8 cellular contexts compared by ENCODE assay signal in genomic region chr1:25198731-25199231, GRCh38. TPM values are rescaled to one million over a fixed set of nuclear protein-coding genes. Genes with fewer than 3 reads are reported as not detected.
DNase-seq lines count a peak whose midpoint lies in the region; ATAC-seq and TF ChIP-seq lines count a peak whose summit lies in the region.

No MANE protein-coding gene starts in this region.

- POLR2A ChIA-PET in OCI-LY7 (lab: Charles Lee), result no interaction called here

- no peaks in the 10 kb centered on the region for H3K4me1 ChIP-seq in OCI-LY7 (ENCODE audit: insufficient read depth, low read length, poor library complexity, severe bottlenecking)

- H3K27ac ChIP-seq in OCI-LY7 (ENCODE audit: low read depth, low read length, poor library complexity, severe bottlenecking), result no peak overlapping the region

- CTCF ChIA-PET in OCI-LY7 (lab: Charles Lee; ENCODE audit: unreplicated experiment), result no interaction called here

- intact Hi-C loops in OCI-LY7 (cut with micrococcal nuclease; ENCODE audit: unreplicated experiment), result no loop called here
- intact Hi-C loops in sciatic nerve (cut with DNase I), result no loop called here

- H3K9me3 ChIP-seq in OCI-LY7 (ENCODE audit: low read length), result no peaks in the 10 kb centered on the region

- no peak overlapping the region for H2AFZ ChIP-seq in OCI-LY7 (ENCODE audit: low read length)

- no peak overlapping the region for H3K4me2 ChIP-seq in OCI-LY7 (ENCODE audit: low read length)

- no peaks in the 10 kb centered on the region for H3K9me2 ChIP-seq in OCI-LY7 (ENCODE audit: insufficient read depth, low read length)

- H4K20me1 ChIP-seq in OCI-LY7 (ENCODE audit: insufficient read depth, low read length), result no peaks in the 10 kb centered on the region

- no peaks in the 10 kb centered on the region for H3K79me2 ChIP-seq in OCI-LY7 (ENCODE audit: insufficient read depth, low read depth, low read length)

- TF ChIP-seq CTCF in GM12865 (IDR thresholded peaks at IDR 0.05; ENCODE audit: insufficient read depth, low read depth, low read length, missing control alignments), result peak; percentile 30
- TF ChIP-seq CTCF in OCI-LY7 (conservative IDR thresholded peaks at IDR 0.05; ENCODE audit: low read length), result 0 out of 2 replicates have a peak, but pooled peaks have one; percentile 18

- H3K4me3 ChIP-seq in GM12865 (ENCODE audit: low read depth, low read length) (no peak overlapping the region), OCI-LY7 (ENCODE audit: low read depth, low read length, poor library complexity, severe bottlenecking) (no peak overlapping the region)

- ATAC-seq in sciatic nerve (peak; percentile 38), HG02840 (IDR thresholded peaks at IDR 0.05; ENCODE audit: low FRiP score, unreplicated experiment) (no peak), HG02623 (IDR thresholded peaks at IDR 0.05; ENCODE audit: unreplicated experiment) (no peak), GM21528 (IDR thresholded peaks at IDR 0.05; ENCODE audit: low FRiP score, unreplicated experiment) (no peak)

- BruUV-seq in OCI-LY7 (replicated peaks; lab: Mats Ljungman, UMichigan), result no TSS peak

- DNase-seq in GM12865 (ENCODE audit: low read depth) (peak; percentile 31), OCI-LY7 (ENCODE audit: low spot score) (no peak), foreskin melanocyte (peak; percentile 39), sciatic nerve (ENCODE audit: low spot score) (no peak)
- no peak for DNase-seq in activated CD4-positive, CD25-positive, alpha-beta regulatory T cell treated with anti-CD3 and anti-CD28 coated beads, Interleukin-2, amount 50 U/mL, for 72 hours

- no peaks in the 10 kb centered on the region for H3K36me3 ChIP-seq in OCI-LY7 (ENCODE audit: insufficient read depth, low read length)

RNA-seq across cellular contexts. Expression of gene SYF2, which starts 33.5 kb away (rescaled TPM):
- 29.9 and 32.9 TPM in 2 replicates for total RNA-seq in OCI-LY7 (2014; rRNA removed; shearing (Covaris generic))
- total RNA-seq in OCI-LY7 (2022), result 36.5 and 40.3 TPM in 2 replicates
- total RNA-seq in sciatic nerve, result 42.3 TPM

RNA-seq across cellular contexts. Expression of gene RSRP1, which starts 48.5 kb away (rescaled TPM):
- total RNA-seq in OCI-LY7 (2014; rRNA removed; shearing (Covaris generic)), result 141 and 147 TPM in 2 replicates
- total RNA-seq in OCI-LY7 (2022), result 143 and 146 TPM in 2 replicates
- 144 TPM for total RNA-seq in sciatic nerve

Comparison
In these comparisons a context has a peak if more than half of its experiments do, and no peak if none do; other contexts are left out.
1. DNase-seq: peak in GM12865 (single experiment) and foreskin melanocyte (single experiment); none in OCI-LY7 (single experiment), sciatic nerve (single experiment) and activated CD4-positive, CD25-positive, alpha-beta regulatory T cell treated with anti-CD3 and anti-CD28 coated beads, Interleukin-2, amount 50 U/mL, for 72 hours (single experiment).